In genomic region chr12:27083861-27084271, GRCh38 we compare ENCODE assay signal across 14 cellular contexts. TPM values are rescaled to one million over a fixed set of nuclear protein-coding genes. Genes with fewer than 3 reads are reported as not detected.
DNase-seq lines count a peak whose midpoint lies in the region; ATAC-seq and TF ChIP-seq lines count a peak whose summit lies in the region.
"Had no signal": no experiment of that assay in that cellular context is flagged by ENCODE, and none has a peak within 500 bp of the region (broad histone marks: within the 10 kb centered on the region; RNA-seq: fewer than 3 reads in every experiment).

No MANE protein-coding gene starts in this region.

- H3K9ac ChIP-seq in neural progenitor cell, result no peak overlapping the region

- peaks cover 20% of the 10 kb centered on the region for H3K4me1 Mint-ChIP-seq in neural progenitor cell
- H3K4me1 Mint-ChIP-seq: activated B cell treated with CpG ODN at 0.5 μM for 24 hours had no signal

- DNase-seq in AG20443 (ENCODE audit: low spot score) (peak; percentile 40), NCI-H69 (lab: John Stamatoyannopoulos, UW) (peak; percentile 31), epithelial cell of proximal tubule (ENCODE audit: low read depth) (peak; percentile 9), neural progenitor cell (ENCODE audit: low spot score) (peak; percentile 75), NK-92 (lab: John Stamatoyannopoulos, UW; ENCODE audit: unreplicated experiment) (no peak), SIG-M5 (lab: John Stamatoyannopoulos, UW) (no peak)
- DNase-seq: activated B cell treated with CpG ODN at 0.5 μM for 24 hours; activated effector memory CD4-positive, alpha-beta T cell treated with anti-CD3 and anti-CD28 coated beads, Interleukin-2, amount 50 U/mL, for 16 hours; CD4-positive, CD25-positive, alpha-beta regulatory T cell; NCI-H1694 had no signal

- no peak for ATAC-seq in HG03095 (IDR thresholded peaks at IDR 0.05; ENCODE audit: unreplicated experiment)
- ATAC-seq in HG03432 (IDR thresholded peaks at IDR 0.05; ENCODE audit: unreplicated experiment), result no peak
- ATAC-seq: Panc1 had no signal

- H3K9me3 Mint-ChIP-seq in neural progenitor cell, result peaks cover 4% of the 10 kb centered on the region

- H2AFZ ChIP-seq in neural progenitor cell (replicated peaks), result no peak overlapping the region

- H3K79me2 ChIP-seq in neural progenitor cell (ENCODE audit: low read depth), result no peaks in the 10 kb centered on the region

- no peak overlapping the region for H3K27ac ChIP-seq in neural progenitor cell

- no peak for TF ChIP-seq CTCF in epithelial cell of proximal tubule (conservative IDR thresholded peaks at IDR 0.05; ENCODE audit: low read depth, low read length)
- TF ChIP-seq CTCF in neural progenitor cell (IDR thresholded peaks at IDR 0.05), result no peak

- no peaks in the 10 kb centered on the region for H4K20me1 ChIP-seq in neural progenitor cell (ENCODE audit: low read depth)

- no peaks in the 10 kb centered on the region for H3F3A ChIP-seq in neural progenitor cell (ENCODE audit: low read depth)

- H3K9me3 ChIP-seq in neural progenitor cell (ENCODE audit: low read depth), result no peaks in the 10 kb centered on the region

- H3K4me3 Mint-ChIP-seq in neural progenitor cell, result no peak overlapping the region
- H3K4me3 Mint-ChIP-seq: activated B cell treated with CpG ODN at 0.5 μM for 24 hours; CD4-positive, CD25-positive, alpha-beta regulatory T cell had no signal

- peaks cover 2% of the 10 kb centered on the region for H3K27me3 Mint-ChIP-seq in neural progenitor cell (ENCODE audit: insufficient read depth, low read depth)
- H3K27me3 Mint-ChIP-seq: activated B cell treated with CpG ODN at 0.5 μM for 24 hours; CD4-positive, CD25-positive, alpha-beta regulatory T cell had no signal

- no peaks in the 10 kb centered on the region for H3K36me3 ChIP-seq in neural progenitor cell

- H3K4me3 ChIP-seq in epithelial cell of proximal tubule (ENCODE audit: low read depth, low read length) (no peak overlapping the region), neural progenitor cell (no peak overlapping the region)

- H3K27ac Mint-ChIP-seq in neural progenitor cell, result peak overlapping the region; percentile 20
- H3K27ac Mint-ChIP-seq: activated B cell treated with CpG ODN at 0.5 μM for 24 hours; CD4-positive, CD25-positive, alpha-beta regulatory T cell had no signal

- no peaks in the 10 kb centered on the region for H3K27me3 ChIP-seq in neural progenitor cell

- no peaks in the 10 kb centered on the region for H3K4me1 ChIP-seq in neural progenitor cell

- H3K4me2 ChIP-seq in neural progenitor cell, result no peak overlapping the region

- H3K36me3 Mint-ChIP-seq in neural progenitor cell, result no peaks in the 10 kb centered on the region

RNA-seq across cellular contexts. Expression of gene C12orf71, which starts 1.5 kb away (rescaled TPM):
- not detected in 2 replicates for total RNA-seq in epithelial cell of proximal tubule
- total RNA-seq in neural progenitor cell (ENCODE audit: low replicate concordance), result not detected in 2 replicates
- total RNA-seq: activated B cell treated with CpG ODN at 0.5 μM for 24 hours; CD4-positive, CD25-positive, alpha-beta regulatory T cell; dermis microvascular lymphatic vessel endothelial cell had no signal

Comparison
In these comparisons a context has a peak if more than half of its experiments do, and no peak if none do; other contexts are left out.
1. DNase-seq: peak in AG20443 (single experiment), NCI-H69 (single experiment), epithelial cell of proximal tubule (single experiment) and neural progenitor cell (single experiment); none in NK-92 (single experiment) and SIG-M5 (single experiment).